Comparison of ENCODE assay signal across 8 cellular contexts in the genomic region with DNA sequence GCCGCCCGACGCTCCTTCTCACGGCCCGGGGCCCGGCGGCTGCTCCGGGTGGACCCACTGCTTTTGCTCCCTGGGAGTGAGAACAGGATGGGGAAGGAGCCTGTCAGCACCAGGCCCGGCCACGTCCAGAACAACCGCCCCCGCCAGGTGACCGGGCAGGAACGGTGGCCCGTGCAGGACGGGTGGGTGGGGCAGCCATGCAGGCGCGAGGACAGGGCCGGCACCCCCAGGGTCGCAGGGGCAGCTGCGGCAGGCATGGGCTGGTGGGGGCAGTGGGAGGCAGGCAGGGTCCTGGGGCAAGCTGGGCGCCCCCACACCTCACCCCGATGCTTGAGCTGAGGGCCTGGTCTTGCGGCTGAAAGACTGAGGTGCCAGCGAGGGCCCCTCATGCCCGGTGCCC.
"Had no signal": no experiment of that assay in that cellular context is flagged by ENCODE, and none has a peak within 500 bp of the region (broad histone marks: within the 10 kb centered on the region; RNA-seq: fewer than 3 reads in every experiment).

No MANE protein-coding gene starts in this region.

- ATAC-seq: GM12878 had no signal

- H3K4me3 ChIP-seq: GM12878 had no signal

- DNase-seq: GDM1, GF-D8 had no signal

- FAIRE-seq: G401.6, GM12878, GM12891, GM12892, GM18507, GM19239 had no signal
